In genomic region chr1:12162459-12163137, GRCh38 we compare ENCODE assay signal across 11 cellular contexts. TPM values are rescaled to one million over a fixed set of nuclear protein-coding genes. Genes with fewer than 3 reads are reported as not detected.
DNase-seq lines count a peak whose midpoint lies in the region; ATAC-seq, FAIRE-seq and TF ChIP-seq lines count a peak whose summit lies in the region.
"Had no signal": no experiment of that assay in that cellular context is flagged by ENCODE, and none has a peak within 500 bp of the region (broad histone marks: within the 10 kb centered on the region; RNA-seq: fewer than 3 reads in every experiment).

No MANE protein-coding gene starts in this region.

- BruUV-seq in K562 (replicated peaks; lab: Mats Ljungman, UMichigan) = no TSS peak

- H3K9me1 ChIP-seq in K562 (ENCODE audit: control insufficient read depth, insufficient read depth, low read length) = peaks cover 4% of the 10 kb centered on the region

- in situ Hi-C loops in K562 (cut with MboI) = no loop called here

- peak overlapping the region; percentile 45 for H3K27ac ChIP-seq in C4-2B
- H3K27ac ChIP-seq in KMS-11 = peak overlapping the region; percentile 93
- H3K27ac ChIP-seq in K562 (ENCODE audit: extremely low read depth, low read depth, low read length) = no peak overlapping the region
- H3K27ac ChIP-seq in osteoblast (ENCODE audit: low read depth, low read length) = no peak overlapping the region

- intact Hi-C loops in K562 (cut with micrococcal nuclease) = loop anchor here (5.0 kb wide), 1 partner anchor 45 kb away; no protein-coding TSS in a partner anchor

- TF ChIP-seq RAD21 in K562 (CRISPR knock-in tag; conservative IDR thresholded peaks at IDR 0.05 in 1 of 2, IDR thresholded peaks at IDR 0.05 in 1 of 2) = no peak

- CTCF ChIA-PET in K562 (lab: Yijun Ruan, JAX; ENCODE audit: low intra/inter-chr PET ratio) = no interaction called here

- H3K4me2 ChIP-seq in KMS-11 = peak overlapping the region; percentile 85
- H3K4me2 ChIP-seq in K562 (ENCODE audit: insufficient read depth, low read length) = no peak overlapping the region
- H3K4me2 ChIP-seq in osteoblast (ENCODE audit: insufficient read depth, low read length) = no peak overlapping the region

- H3K79me2 ChIP-seq in KMS-11 (ENCODE audit: insufficient read depth, low read depth) (peaks cover 6% of the 10 kb centered on the region), K562 (ENCODE audit: control insufficient read depth, insufficient read depth, low read length) (peaks cover 8% of the 10 kb centered on the region), osteoblast (ENCODE audit: insufficient read depth, low read length) (peaks cover 11% of the 10 kb centered on the region)

- H3K9ac ChIP-seq in KMS-11 = peak overlapping the region; percentile 57
- peak overlapping the region in 1 of 2 experiments; percentile 66; a peak in 1 of 4 replicates for H3K9ac ChIP-seq in K562 (ENCODE audit: insufficient read depth in 1 of 2, low read depth in 2 of 2, low read length in 2 of 2)

- H3K27me3 ChIP-seq in KMS-11 (ENCODE audit: insufficient read depth, low read depth) = no peaks in the 10 kb centered on the region
- H3K27me3 ChIP-seq in K562 (ENCODE audit: control insufficient read depth in 2 of 2, insufficient read depth in 2 of 2, low read length in 2 of 2) = no peaks in the 10 kb centered on the region
- H3K27me3 ChIP-seq in osteoblast (ENCODE audit: insufficient read depth, low read length) = no peaks in the 10 kb centered on the region

- POLR2A ChIA-PET in K562 (lab: Yijun Ruan, JAX) = interaction anchor here (0.7 to 2.4 kb wide), 10 partner anchors 10 to 254 kb away, joined by 3 to 16 read pairs (median 4); no protein-coding TSS in a partner anchor

- H2AFZ ChIP-seq in KMS-11 (ENCODE audit: low read depth) (peak overlapping the region; percentile 60; the same call in 1 of the 2 replicates), K562 (ENCODE audit: low read depth, low read length) (no peak overlapping the region), osteoblast (ENCODE audit: low read length) (no peak overlapping the region)

- H4K20me1 ChIP-seq in KMS-11 (ENCODE audit: insufficient read depth) (no peaks in the 10 kb centered on the region), K562 (replicated peaks; ENCODE audit: control insufficient read depth, insufficient read depth, low read length) (peaks cover 17% of the 10 kb centered on the region), osteoblast (ENCODE audit: insufficient read depth, low read length) (no peaks in the 10 kb centered on the region)

- H3K36me3 ChIP-seq in KMS-11 (ENCODE audit: insufficient read depth) (no peaks in the 10 kb centered on the region), K562 (ENCODE audit: control insufficient read depth, insufficient read depth, low read length) (no peaks in the 10 kb centered on the region), osteoblast (ENCODE audit: insufficient read depth, low read length) (no peaks in the 10 kb centered on the region)

- H3K4me3 ChIP-seq in KMS-11 (IDR thresholded peaks at IDR 0.05; ENCODE audit: insufficient read depth, low read depth, low read length) = no peak overlapping the region
- H3K4me3 ChIP-seq in K562 = no peak overlapping the region
- no peak overlapping the region for H3K4me3 ChIP-seq in osteoblast (ENCODE audit: insufficient read depth, low read length)
- H3K4me3 ChIP-seq: lung had no signal

- H3K9me3 ChIP-seq in K562 (replicated peaks; ENCODE audit: control insufficient read depth, insufficient read depth, low read depth, low read length) = no peaks in the 10 kb centered on the region
- H3K9me3 ChIP-seq in osteoblast (ENCODE audit: low read depth, low read length) = no peaks in the 10 kb centered on the region

- TF ChIP-seq EP300 in K562 (IDR thresholded peaks at IDR 0.05; ENCODE audit: low read length) = no peak

- TF ChIP-seq CTCF in C4-2B (conservative IDR thresholded peaks at IDR 0.05) (no peak), KMS-11 (conservative IDR thresholded peaks at IDR 0.05; ENCODE audit: low read depth, low read length) (no peak), K562 (IDR thresholded peaks at IDR 0.05 in 2 of 3, conservative IDR thresholded peaks at IDR 0.05 in 1 of 3; ENCODE audit: insufficient read depth in 2 of 3, low read depth in 1 of 3, low read length in 3 of 3) (no peak), osteoblast (IDR thresholded peaks at IDR 0.05; ENCODE audit: extremely low read depth, low read depth, low read length) (no peak)

- 37% methylated on average over 11 of the region's 11 CpGs for WGBS in K562 (ENCODE audit: insufficient coverage, low coverage, missing lambda C conversion rate)

- FAIRE-seq in K562 (lab: Jason Lieb, UNC) = no peak

- DNase-seq in K562 (ENCODE audit: extremely low read depth in 1 of 4, low spot score in 3 of 4) = no peak
- peak; percentile 71 for DNase-seq in osteoblast (ENCODE audit: insufficient read length, low spot score, missing footprints)
- no peak for DNase-seq in NCI-H69 (lab: John Stamatoyannopoulos, UW)
- DNase-seq: NCI-H1417, NCI-H774 had no signal

- no peak for TF ChIP-seq POLR2A in K562 (conservative IDR thresholded peaks at IDR 0.05)

- no peak for ATAC-seq in K562
- ATAC-seq in HG03469 (IDR thresholded peaks at IDR 0.05; ENCODE audit: unreplicated experiment) = no peak
- ATAC-seq in HG02840 (IDR thresholded peaks at IDR 0.05; ENCODE audit: low FRiP score, unreplicated experiment) = no peak
- no peak for ATAC-seq in HG03139 (IDR thresholded peaks at IDR 0.05; ENCODE audit: unreplicated experiment)

- H3K4me1 ChIP-seq in KMS-11 (ENCODE audit: low read depth, poor library complexity, severe bottlenecking) (peaks cover 86% of the 10 kb centered on the region), K562 (replicated peaks in 1 of 2; ENCODE audit: control insufficient read depth in 2 of 2, insufficient read depth in 2 of 2, low read length in 2 of 2) (peaks cover 25 to 33% of the 10 kb centered on the region in 2 experiments), osteoblast (ENCODE audit: insufficient read depth, low read length) (peaks cover 14% of the 10 kb centered on the region)

TF ChIP-seq in K562, 482 proteins besides CTCF, POLR2A, EP300 and RAD21 (continues in another document):
- TF ChIP-seq ETS2 (tag; IDR thresholded peaks at IDR 0.05; ENCODE audit: borderline replicate concordance, poor library complexity, severe bottlenecking) = no peak
- TF ChIP-seq ZBTB2 (IDR thresholded peaks at IDR 0.05) = no peak
- no peak for TF ChIP-seq EGR1 (conservative IDR thresholded peaks at IDR 0.05)
- TF ChIP-seq ELF4 (CRISPR knock-in tag; IDR thresholded peaks at IDR 0.05) = no peak
- TF ChIP-seq TSC22D4 (tag; IDR thresholded peaks at IDR 0.05) = no peak

RNA-seq across cellular contexts. Expression of gene TNFRSF1B, which starts 4.2 kb away (rescaled TPM):
- total RNA-seq in K562 (2011; cell fraction: chromatin; rRNA removed; ENCODE audit: low replicate concordance) = 26.1 and 74.5 TPM in 2 replicates
- 83.4 and 97.6 TPM in 2 replicates for total RNA-seq in K562 (2011; cell fraction: nucleolus; rRNA removed)
- total RNA-seq in K562 (2011; cell fraction: nucleoplasm; rRNA removed) = 68.4 and 69.2 TPM in 2 replicates
- 40.8 and 54.1 TPM in 2 replicates for total RNA-seq in K562 (2014; rRNA removed)
- total RNA-seq in K562 (2014; rRNA removed; fragmentation: Illumina TruSeq; extraction: Trizol) = 17.5 and 22.7 TPM in 2 replicates
- 21.7 and 23.1 TPM in 2 replicates for total RNA-seq in K562 (2015; rRNA removed; fragmentation: Illumina TruSeq; extraction: Trizol)
- total RNA-seq in K562 (2021) = 91.3 and 91.6 TPM in 2 replicates
- 36.0 and 48.1 TPM in 2 replicates for polyA plus RNA-seq in K562 (2011; rRNA removed)
- polyA plus RNA-seq in K562 (2011; cell fraction: cytosol; rRNA removed) = 54.9 and 115 TPM in 2 replicates
- 12.4 and 19.5 TPM in 2 replicates for polyA plus RNA-seq in K562 (2011; cell fraction: nucleus; rRNA removed)
- polyA plus RNA-seq in K562 (2012) = 37.7 and 41.4 TPM in 2 replicates
- 40.9 and 48.0 TPM in 2 replicates for polyA plus RNA-seq in K562 (2014; fragmentation: Illumina TruSeq; extraction: Trizol)
- 1 to 10 TPM; 8.8 to 9.0 TPM for polyA plus RNA-seq in K562 (2014; fragmentation: Nextera tagmentation; extraction: Ambion mirVana)
- polyA plus RNA-seq in K562 (2014; rRNA removed) = 43.7 and 47.2 TPM in 2 replicates
- polyA minus RNA-seq in K562 (2011; rRNA and poly(A)+ RNA removed) = 19.0 and 26.6 TPM in 2 replicates
- 46.3 and 70.4 TPM in 2 replicates for polyA minus RNA-seq in K562 (2011; cell fraction: cytosol; rRNA and poly(A)+ RNA removed)
- 13.3 and 24.2 TPM in 2 replicates for polyA minus RNA-seq in K562 (2011; cell fraction: nucleus; rRNA and poly(A)+ RNA removed)
- total RNA-seq in osteoblast = 11.2 and 12.7 TPM in 2 replicates

Comparison
In these comparisons a context has a peak if more than half of its experiments do, and no peak if none do; other contexts are left out.
1. H3K27ac ChIP-seq: peak in C4-2B (single experiment) and KMS-11 (single experiment); none in K562 (single experiment) and osteoblast (single experiment).